36 cellular contexts compared by ENCODE assay signal in the genomic region with DNA sequence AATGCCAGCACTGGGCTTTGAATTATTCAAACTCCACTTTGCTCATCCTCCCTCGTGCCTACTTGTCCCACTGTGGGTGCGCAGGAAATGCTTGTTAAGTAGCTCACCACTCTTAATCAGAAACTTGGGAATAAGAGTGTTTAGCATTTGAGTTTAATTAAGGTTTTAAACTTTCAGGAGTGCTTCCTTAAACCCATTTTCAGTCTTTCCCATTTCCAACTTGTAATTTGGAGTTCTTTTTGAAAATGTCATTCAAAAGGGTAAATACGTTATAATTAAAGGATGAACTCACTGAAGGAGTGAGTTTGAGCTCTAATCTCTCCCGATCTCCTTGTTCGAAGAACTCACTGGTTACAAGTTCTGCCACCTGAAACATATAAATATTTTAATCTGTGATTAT.
"Had no signal": no experiment of that assay in that cellular context is flagged by ENCODE, and none has a peak within 500 bp of the region (broad histone marks: within the 10 kb centered on the region; RNA-seq: fewer than 3 reads in every experiment).

No MANE protein-coding gene starts in this region.

- H3K4me3 ChIP-seq: adrenal gland, cardiac muscle cell had no signal

- H3K36me3 ChIP-seq: adrenal gland, cardiac muscle cell had no signal

- DNase-seq: activated B cell treated with CpG ODN at 0.5 μM for 24 hours; activated CD4-positive, alpha-beta memory T cell treated with anti-CD3 and anti-CD28 coated beads for 36 hours; activated CD4-positive, alpha-beta T cell treated with anti-CD3 and anti-CD28 coated beads for 4 hours; activated CD4-positive, alpha-beta T cell treated with anti-CD3 and anti-CD28 coated beads, Interleukin-2, amount 10 ng/mL, durations not matched to agents 24 days and 14 days; activated CD4-positive, alpha-beta T cell treated with anti-CD3 and anti-CD28 coated beads, Interleukin-2, amount 50 U/mL, for 1 hour; activated CD4-positive, alpha-beta T cell treated with anti-CD3 and anti-CD28 coated beads, Interleukin-2, amount 50 U/mL, for 4 hours; activated CD4-positive, CD25-positive, alpha-beta regulatory T cell treated with anti-CD3 and anti-CD28 coated beads, Interleukin-2, amount 50 U/mL, for 72 hours; activated CD8-positive, alpha-beta memory T cell treated with anti-CD3 and anti-CD28 coated beads, Interleukin-2, amount 50 U/mL, for 4 hours; activated CD8-positive, alpha-beta T cell treated with anti-CD3 and anti-CD28 coated beads for 36 hours; activated effector memory CD4-positive, alpha-beta T cell treated with anti-CD3 and anti-CD28 coated beads, Interleukin-2, amount 50 U/mL, for 16 hours; activated gamma-delta T cell treated with Interleukin-2 at 50 U/mL for 16 hours; activated naive CD4-positive, alpha-beta T cell; activated naive CD4-positive, alpha-beta T cell treated with anti-CD3 and anti-CD28 coated beads for 36 hours; activated naive CD4-positive, alpha-beta T cell treated with anti-CD3 and anti-CD28 coated beads, Interleukin-2, amount 50 U/mL, for 16 hours; activated naive CD8-positive, alpha-beta T cell treated with anti-CD3 and anti-CD28 coated beads for 36 hours; activated T-cell treated with anti-CD3 and anti-CD28 coated beads for 4 hours; activated T-cell treated with anti-CD3 and anti-CD28 coated beads, Interleukin-2, amount 50 U/mL, for 1 hour; activated T-cell treated with anti-CD3 and anti-CD28 coated beads, Interleukin-2, amount 50 U/mL, for 4 hours; activated T-cell treated with anti-CD3 and anti-CD28 coated beads, Interleukin-2, amount 50 U/mL, for 72 hours; adrenal gland; amniotic stem cell; aorta; caudate nucleus; T-helper 2 cell; T-helper 9 cell had no signal

- ATAC-seq: activated CD8-positive, alpha-beta T cell treated with anti-CD3 and anti-CD28 coated beads for 36 hours; activated naive CD4-positive, alpha-beta T cell treated with anti-CD3 and anti-CD28 coated beads, Interleukin-2, amount 50 U/mL, for 72 hours; activated T-cell treated with anti-CD3 and anti-CD28 coated beads, Interleukin-2, amount 50 U/mL, for 4 hours; activated T-cell treated with anti-CD3 and anti-CD28 coated beads, Interleukin-2, amount 50 U/mL, for 72 hours; activated T-helper 17 cell treated with anti-CD3 and anti-CD28 coated beads, Interleukin-2, amount 50 U/mL, for 72 hours had no signal

- H3K27ac Mint-ChIP-seq: activated B cell treated with CpG ODN at 0.5 μM for 24 hours; activated CD4-positive, alpha-beta memory T cell treated with anti-CD3 and anti-CD28 coated beads for 36 hours; activated CD4-positive, alpha-beta T cell treated with anti-CD3 and anti-CD28 coated beads, Interleukin-2, amount 10 ng/mL, durations not matched to agents 24 days and 14 days; activated CD8-positive, alpha-beta T cell treated with anti-CD3 and anti-CD28 coated beads for 36 hours; activated naive CD4-positive, alpha-beta T cell treated with anti-CD3 and anti-CD28 coated beads for 36 hours; activated naive CD4-positive, alpha-beta T cell treated with anti-CD3 and anti-CD28 coated beads, Interleukin-2, amount 50 U/mL, for 72 hours; activated naive CD8-positive, alpha-beta T cell treated with anti-CD3 and anti-CD28 coated beads for 36 hours; activated T-cell treated with anti-CD3 and anti-CD28 coated beads, Interleukin-2, amount 50 U/mL, for 72 hours; activated T-helper 1 cell treated with anti-CD3 and anti-CD28 coated beads, Interleukin-12 subunit alpha, Interleukin-12 subunit beta, Interleukin-2, Interleukin-4 antibody, amounts not matched to agents 30 ng/mL and 10 ng/mL and 1 ng/mL, durations not matched to agents 14 hours and 24 hours and 36 hours; activated T-helper 17 cell treated with anti-CD3 and anti-CD28 coated beads, Interleukin-2, amount 50 U/mL, for 72 hours; T-helper 2 cell treated with Interferon-gamma antibody and Interleukin-4, amounts not matched to agents 5 μg/mL and 100 μg/mL, for 36 hours had no signal

- H3K4me1 ChIP-seq: adrenal gland had no signal

- FAIRE-seq: astrocyte, bronchial epithelial cell, colon had no signal

- H3K27ac ChIP-seq: adrenal gland, cardiac muscle cell, VCaP had no signal

- H3K9me3 Mint-ChIP-seq: activated B cell treated with CpG ODN at 0.5 μM for 24 hours; activated CD4-positive, alpha-beta memory T cell treated with anti-CD3 and anti-CD28 coated beads for 36 hours; activated CD4-positive, alpha-beta T cell treated with anti-CD3 and anti-CD28 coated beads, Interleukin-2, amount 10 ng/mL, durations not matched to agents 24 days and 14 days; activated CD8-positive, alpha-beta T cell treated with anti-CD3 and anti-CD28 coated beads for 36 hours; activated naive CD4-positive, alpha-beta T cell treated with anti-CD3 and anti-CD28 coated beads for 36 hours; activated naive CD4-positive, alpha-beta T cell treated with anti-CD3 and anti-CD28 coated beads, Interleukin-2, amount 50 U/mL, for 72 hours; activated naive CD8-positive, alpha-beta T cell treated with anti-CD3 and anti-CD28 coated beads for 36 hours; activated T-cell treated with anti-CD3 and anti-CD28 coated beads, Interleukin-2, amount 50 U/mL, for 4 hours; activated T-cell treated with anti-CD3 and anti-CD28 coated beads, Interleukin-2, amount 50 U/mL, for 72 hours; activated T-helper 1 cell treated with anti-CD3 and anti-CD28 coated beads, Interleukin-12 subunit alpha, Interleukin-12 subunit beta, Interleukin-2, Interleukin-4 antibody, amounts not matched to agents 30 ng/mL and 10 ng/mL and 1 ng/mL, durations not matched to agents 14 hours and 24 hours and 36 hours; activated T-helper 17 cell treated with anti-CD3 and anti-CD28 coated beads, Interleukin-2, amount 50 U/mL, for 72 hours; central memory CD8-positive, alpha-beta T cell; T-helper 2 cell treated with Interferon-gamma antibody and Interleukin-4, amounts not matched to agents 5 μg/mL and 100 μg/mL, for 36 hours had no signal

- H3K4me3 Mint-ChIP-seq: activated B cell treated with CpG ODN at 0.5 μM for 24 hours; activated CD4-positive, alpha-beta memory T cell treated with anti-CD3 and anti-CD28 coated beads for 36 hours; activated CD4-positive, alpha-beta T cell treated with anti-CD3 and anti-CD28 coated beads, Interleukin-2, amount 10 ng/mL, durations not matched to agents 24 days and 14 days; activated CD8-positive, alpha-beta T cell treated with anti-CD3 and anti-CD28 coated beads for 36 hours; activated naive CD4-positive, alpha-beta T cell treated with anti-CD3 and anti-CD28 coated beads for 36 hours; activated naive CD8-positive, alpha-beta T cell treated with anti-CD3 and anti-CD28 coated beads for 36 hours; activated T-cell treated with anti-CD3 and anti-CD28 coated beads, Interleukin-2, amount 50 U/mL, for 4 hours; activated T-cell treated with anti-CD3 and anti-CD28 coated beads, Interleukin-2, amount 50 U/mL, for 72 hours; activated T-helper 1 cell treated with anti-CD3 and anti-CD28 coated beads, Interleukin-12 subunit alpha, Interleukin-12 subunit beta, Interleukin-2, Interleukin-4 antibody, amounts not matched to agents 30 ng/mL and 10 ng/mL and 1 ng/mL, durations not matched to agents 14 hours and 24 hours and 36 hours; activated T-helper 17 cell treated with anti-CD3 and anti-CD28 coated beads, Interleukin-2, amount 50 U/mL, for 72 hours; brain; central memory CD8-positive, alpha-beta T cell; T-helper 2 cell treated with Interferon-gamma antibody and Interleukin-4, amounts not matched to agents 5 μg/mL and 100 μg/mL, for 36 hours had no signal

- H3K9me3 ChIP-seq: adrenal gland had no signal

- H3K27me3 ChIP-seq: adrenal gland had no signal

- H3K36me3 Mint-ChIP-seq: activated CD4-positive, alpha-beta memory T cell treated with anti-CD3 and anti-CD28 coated beads for 36 hours; activated naive CD4-positive, alpha-beta T cell treated with anti-CD3 and anti-CD28 coated beads, Interleukin-2, amount 50 U/mL, for 72 hours; activated naive CD8-positive, alpha-beta T cell treated with anti-CD3 and anti-CD28 coated beads for 36 hours; brain had no signal

- H3K4me1 Mint-ChIP-seq: activated T-helper 17 cell treated with anti-CD3 and anti-CD28 coated beads, Interleukin-2, amount 50 U/mL, for 72 hours; central memory CD8-positive, alpha-beta T cell had no signal
